1 cellular context compared by ENCODE assay signal in genomic region chr1:151254217-151255213, GRCh38.
TF ChIP-seq lines count a peak whose summit lies in the region.

Gene PSMD4, plus strand, starts transcription at chr1:151254734. Its CDS starts 49 bp downstream, at chr1:151254783.

TF ChIP-seq in HepG2, 621 proteins besides CTCF, POLR2A, EP300 and RAD21 (continued from another document and continues in another):
- TF ChIP-seq AKNA (CRISPR knock-in tag; IDR thresholded peaks at IDR 0.05; ENCODE audit: borderline replicate concordance) (0 out of 2 replicates have a peak, but pooled peaks have one; percentile 41), ZNF431 (CRISPR knock-in tag; IDR thresholded peaks at IDR 0.05; ENCODE audit: borderline replicate concordance, low read depth) (no peak), YEATS4 (CRISPR knock-in tag; IDR thresholded peaks at IDR 0.05; ENCODE audit: borderline replicate concordance) (0 out of 2 replicates have a peak, but pooled peaks have one; percentile 72), KAT8 (CRISPR knock-in tag; IDR thresholded peaks at IDR 0.05) (peak; percentile 88), PHF21A (CRISPR knock-in tag; IDR thresholded peaks at IDR 0.05) (peak; percentile 40; the same call in 1 of the 2 replicates), CREB1 (IDR thresholded peaks at IDR 0.05) (no peak), CREB1 (CRISPR knock-in tag; IDR thresholded peaks at IDR 0.05) (peak; percentile 91), U2AF2 (IDR thresholded peaks at IDR 0.05; ENCODE audit: low read depth, low read length) (peak; percentile 52; the same call in 1 of the 2 replicates), ZNF362 (CRISPR knock-in tag; IDR thresholded peaks at IDR 0.05; ENCODE audit: borderline replicate concordance) (peak; percentile 31; the same call in 1 of the 2 replicates), ATF7-NPFF (CRISPR knock-in tag; IDR thresholded peaks at IDR 0.05; ENCODE audit: low read depth) (peak; percentile 81; the same call in 1 of the 2 replicates), ZNF639 (CRISPR knock-in tag; conservative IDR thresholded peaks at IDR 0.05) (0 out of 2 replicates have a peak, but pooled peaks have one; percentile 19), DRAP1 (CRISPR knock-in tag; IDR thresholded peaks at IDR 0.05) (peak; percentile 35; the same call in 1 of the 2 replicates), ELF4 (CRISPR knock-in tag; IDR thresholded peaks at IDR 0.05; ENCODE audit: borderline replicate concordance) (peak; percentile 59; the same call in 1 of the 2 replicates), NFE2L1 (CRISPR knock-in tag; IDR thresholded peaks at IDR 0.05; ENCODE audit: borderline replicate concordance) (peak; percentile 94; the same call in 1 of the 2 replicates), SALL1 (CRISPR knock-in tag; IDR thresholded peaks at IDR 0.05) (peak; percentile 31; the same call in 1 of the 2 replicates), ZMYM2 (CRISPR knock-in tag; IDR thresholded peaks at IDR 0.05) (peak; percentile 96), ADNP (CRISPR knock-in tag; IDR thresholded peaks at IDR 0.05) (peak; percentile 86; the same call in 1 of the 2 replicates), ZSCAN31 (CRISPR knock-in tag; IDR thresholded peaks at IDR 0.05; ENCODE audit: low read depth) (peak; percentile 66; the same call in 1 of the 2 replicates), GLI4 (CRISPR knock-in tag; IDR thresholded peaks at IDR 0.05; ENCODE audit: borderline replicate concordance) (no peak), ZNF501 (CRISPR knock-in tag; IDR thresholded peaks at IDR 0.05) (peak; percentile 70; the same call in 1 of the 2 replicates), NR2C2 (CRISPR knock-in tag; IDR thresholded peaks at IDR 0.05; ENCODE audit: borderline replicate concordance) (peak; percentile 73), POGZ (CRISPR knock-in tag; IDR thresholded peaks at IDR 0.05) (peak; percentile 51), ZNF597 (CRISPR knock-in tag; IDR thresholded peaks at IDR 0.05) (no peak), USF2 (IDR thresholded peaks at IDR 0.05; ENCODE audit: low read depth, low read length) (no peak), USF2 (CRISPR knock-in tag; IDR thresholded peaks at IDR 0.05; ENCODE audit: borderline replicate concordance) (0 out of 2 replicates have a peak, but pooled peaks have one; percentile 31), ZBTB20 (CRISPR knock-in tag; IDR thresholded peaks at IDR 0.05; ENCODE audit: borderline replicate concordance, low read depth) (no peak), ZNF282 (IDR thresholded peaks at IDR 0.05; ENCODE audit: partially characterized antibody) (no peak), HMGXB3 (CRISPR knock-in tag; IDR thresholded peaks at IDR 0.05; ENCODE audit: borderline replicate concordance) (peak; percentile 100), HDAC2 (CRISPR knock-in tag; IDR thresholded peaks at IDR 0.05) (peak; percentile 64), DZIP1 (CRISPR knock-in tag; IDR thresholded peaks at IDR 0.05) (no peak), NFE2L2 (IDR thresholded peaks at IDR 0.05; ENCODE audit: low read length) (no peak), KMT2A (CRISPR knock-in tag; IDR thresholded peaks at IDR 0.05) (peak; percentile 63), ZFP91 (CRISPR knock-in tag; IDR thresholded peaks at IDR 0.05; ENCODE audit: borderline replicate concordance) (peak; percentile 76; the same call in 1 of the 2 replicates), ZNF883 (CRISPR knock-in tag; IDR thresholded peaks at IDR 0.05; ENCODE audit: not compliant biosample characterization) (peak; percentile 55), ZZZ3 (CRISPR knock-in tag; IDR thresholded peaks at IDR 0.05; ENCODE audit: borderline replicate concordance) (no peak), ZNF143 (CRISPR knock-in tag; IDR thresholded peaks at IDR 0.05) (peak; percentile 92), HOXA3 (CRISPR knock-in tag; IDR thresholded peaks at IDR 0.05) (peak; percentile 71; the same call in 1 of the 2 replicates), ZNF335 (CRISPR knock-in tag; IDR thresholded peaks at IDR 0.05) (peak; percentile 90), ELF3 (CRISPR knock-in tag; IDR thresholded peaks at IDR 0.05) (peak; percentile 75), SMARCC2 (IDR thresholded peaks at IDR 0.05) (no peak)
